Comparison of ENCODE assay signal across 18 cellular contexts in the genomic region with DNA sequence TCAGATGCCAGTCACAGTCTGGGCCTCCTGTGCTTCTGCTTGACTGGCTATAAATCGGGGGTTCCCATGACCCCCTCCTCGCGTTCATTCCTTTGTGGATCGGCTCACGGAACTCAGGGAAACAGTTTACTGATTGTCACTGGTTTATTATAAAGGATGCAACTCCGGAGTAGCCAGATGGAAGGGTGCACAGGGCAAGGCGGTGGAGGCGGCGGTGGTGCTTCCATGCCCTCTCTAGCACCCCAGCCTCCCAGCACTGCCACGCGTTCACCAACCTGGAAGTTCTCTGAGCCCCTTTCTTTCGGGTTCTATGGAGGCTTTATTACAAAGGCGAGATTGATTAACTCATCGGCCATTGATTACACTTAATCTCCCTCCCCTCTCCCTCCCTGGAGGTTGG.
"Had no signal": no experiment of that assay in that cellular context is flagged by ENCODE, and none has a peak within 500 bp of the region (broad histone marks: within the 10 kb centered on the region; RNA-seq: fewer than 3 reads in every experiment).

No MANE protein-coding gene starts in this region.

- DNase-seq: activated CD4-positive, alpha-beta T cell treated with anti-CD3 and anti-CD28 coated beads, Interleukin-2, amount 50 U/mL, for 4 hours; activated CD4-positive, CD25-positive, alpha-beta regulatory T cell treated with anti-CD3 and anti-CD28 coated beads, Interleukin-2, amount 50 U/mL, for 72 hours; activated naive CD8-positive, alpha-beta T cell treated with anti-CD3 and anti-CD28 coated beads, Interleukin-2, amount 10 ng/mL, durations not matched to agents 7 days and 5 days; body of pancreas; caudate nucleus; colonic mucosa; erythroblast; heart right ventricle; immature natural killer cell; naive thymus-derived CD8-positive, alpha-beta T cell; stimulated activated naive CD8-positive, alpha-beta T cell treated with anti-CD3 and anti-CD28 coated beads, Interleukin-15, amount 100 ng/mL, for 72 hours; T-helper 2 cell; trophoblast cell had no signal

- H3K27ac ChIP-seq: body of pancreas, gastroesophageal sphincter, heart right ventricle, skin epidermis, suprapubic skin had no signal

- H3K27ac Mint-ChIP-seq: activated naive CD8-positive, alpha-beta T cell treated with anti-CD3 and anti-CD28 coated beads, Interleukin-2, amount 10 ng/mL, durations not matched to agents 7 days and 5 days; activated T-helper 2 cell treated with anti-CD3 and anti-CD28 coated beads, Interferon-gamma antibody, Interleukin-2, Interleukin-4, amounts not matched to agents 10 μg/mL and 5 μg/mL and 100 μg/mL, durations not matched to agents 14 hours and 24 hours and 36 hours; memory B cell had no signal

- ATAC-seq: body of pancreas; gastroesophageal sphincter; heart right ventricle; naive thymus-derived CD8-positive, alpha-beta T cell; stimulated activated naive CD8-positive, alpha-beta T cell treated with anti-CD3 and anti-CD28 coated beads, Interleukin-15, amount 100 ng/mL, for 72 hours had no signal

- H3K4me3 ChIP-seq: body of pancreas, colonic mucosa, gastroesophageal sphincter, heart right ventricle, skin epidermis, suprapubic skin had no signal

- H3K9me3 Mint-ChIP-seq: activated naive CD8-positive, alpha-beta T cell treated with anti-CD3 and anti-CD28 coated beads, Interleukin-2, amount 10 ng/mL, durations not matched to agents 7 days and 5 days; activated T-helper 2 cell treated with anti-CD3 and anti-CD28 coated beads, Interferon-gamma antibody, Interleukin-2, Interleukin-4, amounts not matched to agents 10 μg/mL and 5 μg/mL and 100 μg/mL, durations not matched to agents 14 hours and 24 hours and 36 hours; immature natural killer cell; memory B cell; naive thymus-derived CD8-positive, alpha-beta T cell; stimulated activated naive CD8-positive, alpha-beta T cell treated with anti-CD3 and anti-CD28 coated beads, Interleukin-15, amount 100 ng/mL, for 72 hours had no signal

- H3K27me3 Mint-ChIP-seq: activated naive CD8-positive, alpha-beta T cell treated with anti-CD3 and anti-CD28 coated beads, Interleukin-2, amount 10 ng/mL, durations not matched to agents 7 days and 5 days; memory B cell; naive thymus-derived CD8-positive, alpha-beta T cell; stimulated activated naive CD8-positive, alpha-beta T cell treated with anti-CD3 and anti-CD28 coated beads, Interleukin-15, amount 100 ng/mL, for 72 hours had no signal

- H3K4me3 Mint-ChIP-seq: activated naive CD8-positive, alpha-beta T cell treated with anti-CD3 and anti-CD28 coated beads, Interleukin-2, amount 10 ng/mL, durations not matched to agents 7 days and 5 days; immature natural killer cell; memory B cell; stimulated activated naive CD8-positive, alpha-beta T cell treated with anti-CD3 and anti-CD28 coated beads, Interleukin-15, amount 100 ng/mL, for 72 hours had no signal
